1 cellular context compared by ENCODE assay signal in genomic region chr2:55419514-55420243, GRCh38.
TF ChIP-seq lines count a peak whose summit lies in the region.

Gene CCDC88A (minus strand): TSS chr2:55419856. CDS start chr2:55419079, 777 bp downstream.

TF ChIP-seq in HEK293, 187 proteins besides CTCF, POLR2A, EP300 and RAD21 (continued from another document and continues in another):
- no peak for TF ChIP-seq ZNF169 (tag by site-specific recombination; IDR thresholded peaks at IDR 0.05)
- no peak for TF ChIP-seq ZNF544 (tag by site-specific recombination; IDR thresholded peaks at IDR 0.05)
- TF ChIP-seq ZNF521 (tag by site-specific recombination; IDR thresholded peaks at IDR 0.05): no peak
- no peak for TF ChIP-seq ZNF704 (tag by site-specific recombination; IDR thresholded peaks at IDR 0.05)
- peak; percentile 72 for TF ChIP-seq ZNF398 (tag by site-specific recombination; IDR thresholded peaks at IDR 0.05)
- TF ChIP-seq ZNF654 (tag by site-specific recombination; IDR thresholded peaks at IDR 0.05; ENCODE audit: low read depth): no peak
- TF ChIP-seq KLF9 (tag by site-specific recombination; IDR thresholded peaks at IDR 0.05; ENCODE audit: low read depth): peak; percentile 93
- TF ChIP-seq GLI2 (tag by site-specific recombination; IDR thresholded peaks at IDR 0.05; ENCODE audit: borderline replicate concordance, low read depth): no peak
- TF ChIP-seq ZNF394 (tag by site-specific recombination; IDR thresholded peaks at IDR 0.05; ENCODE audit: borderline replicate concordance): peak; percentile 99
- TF ChIP-seq REPIN1 (tag by site-specific recombination; IDR thresholded peaks at IDR 0.05; ENCODE audit: low read depth): peak; percentile 65; the same call in 1 of the 2 replicates
- TF ChIP-seq ZNF423 (tag by site-specific recombination; IDR thresholded peaks at IDR 0.05): no peak; the same call in 1 of the 2 replicates
- no peak for TF ChIP-seq ZNF670 (tag by site-specific recombination; IDR thresholded peaks at IDR 0.05; ENCODE audit: low read depth)
- peak; percentile 70; the same call in 1 of the 2 replicates for TF ChIP-seq ZNF600 (tag by site-specific recombination; IDR thresholded peaks at IDR 0.05)
- TF ChIP-seq PRDM6 (tag by site-specific recombination; IDR thresholded peaks at IDR 0.05): peak; percentile 13; the same call in 1 of the 2 replicates
- no peak for TF ChIP-seq ZNF157 (tag by site-specific recombination; IDR thresholded peaks at IDR 0.05)
- TF ChIP-seq ZNF560 (tag by site-specific recombination; IDR thresholded peaks at IDR 0.05; ENCODE audit: borderline replicate concordance): no peak; the same call in 1 of the 2 replicates
- TF ChIP-seq ZNF837 (tag by site-specific recombination; IDR thresholded peaks at IDR 0.05): no peak
- peak; percentile 96 for TF ChIP-seq SP3 (tag by site-specific recombination; IDR thresholded peaks at IDR 0.05)
- no peak for TF ChIP-seq ZNF416 (tag by site-specific recombination; IDR thresholded peaks at IDR 0.05)
- no peak for TF ChIP-seq ZNF202 (tag by site-specific recombination; IDR thresholded peaks at IDR 0.05; ENCODE audit: borderline replicate concordance)
- TF ChIP-seq ZNF174 (tag by site-specific recombination; IDR thresholded peaks at IDR 0.05): no peak
- TF ChIP-seq ZNF488 (tag by site-specific recombination; IDR thresholded peaks at IDR 0.05): no peak
- peak; percentile 89 for TF ChIP-seq ZSCAN23 (tag by site-specific recombination; IDR thresholded peaks at IDR 0.05)
- no peak for TF ChIP-seq ZNF549 (tag by site-specific recombination; IDR thresholded peaks at IDR 0.05)
- TF ChIP-seq ZNF558 (tag by site-specific recombination; IDR thresholded peaks at IDR 0.05): no peak
- TF ChIP-seq GFI1B (tag by site-specific recombination; IDR thresholded peaks at IDR 0.05): 0 out of 2 replicates have a peak, but pooled peaks have one; percentile 18
- TF ChIP-seq ZNF366 (tag by site-specific recombination; conservative IDR thresholded peaks at IDR 0.05): peak; percentile 61; the same call in 1 of the 2 replicates
- peak; percentile 70 for TF ChIP-seq WT1 (tag by site-specific recombination; IDR thresholded peaks at IDR 0.05)
- TF ChIP-seq ZNF37A (tag by site-specific recombination; IDR thresholded peaks at IDR 0.05): no peak
- peak; percentile 82 for TF ChIP-seq TSHZ1 (tag by site-specific recombination; IDR thresholded peaks at IDR 0.05; ENCODE audit: borderline replicate concordance)
- peak; percentile 76 for TF ChIP-seq ZNF18 (tag by site-specific recombination; IDR thresholded peaks at IDR 0.05)
- TF ChIP-seq SETDB1 (IDR thresholded peaks at IDR 0.05; ENCODE audit: insufficient read length, low read length): no peak
- TF ChIP-seq ZNF776 (tag by site-specific recombination; IDR thresholded peaks at IDR 0.05; ENCODE audit: borderline replicate concordance): no peak
- peak; percentile 91; the same call in 1 of the 2 replicates for TF ChIP-seq ZNF785 (tag by site-specific recombination; IDR thresholded peaks at IDR 0.05)
- peak; percentile 97 for TF ChIP-seq OVOL3 (tag by site-specific recombination; IDR thresholded peaks at IDR 0.05)
- no peak for TF ChIP-seq HOXA7 (CRISPR knock-in tag; IDR thresholded peaks at IDR 0.05; ENCODE audit: borderline replicate concordance)
- TF ChIP-seq ZBTB10 (tag by site-specific recombination; IDR thresholded peaks at IDR 0.05): peak; percentile 90
- TF ChIP-seq ZNF211 (tag by site-specific recombination; IDR thresholded peaks at IDR 0.05; ENCODE audit: low read depth): no peak
- TF ChIP-seq ZBTB11 (tag by site-specific recombination; conservative IDR thresholded peaks at IDR 0.05; ENCODE audit: low read depth): peak; percentile 49; the same call in 1 of the 2 replicates
- 0 out of 2 replicates have a peak, but pooled peaks have one; percentile 37 for TF ChIP-seq AEBP2 (tag by site-specific recombination; IDR thresholded peaks at IDR 0.05; ENCODE audit: borderline replicate concordance)
- TF ChIP-seq YY1 (tag by site-specific recombination; IDR thresholded peaks at IDR 0.05): peak; percentile 82
- peak; percentile 92 for TF ChIP-seq SP7 (tag by site-specific recombination; IDR thresholded peaks at IDR 0.05)
- no peak for TF ChIP-seq ZFP41 (tag by site-specific recombination; IDR thresholded peaks at IDR 0.05; ENCODE audit: borderline replicate concordance)
- TF ChIP-seq ZFP37 (tag by site-specific recombination; IDR thresholded peaks at IDR 0.05): peak; percentile 91
- TF ChIP-seq KLF1 (tag by site-specific recombination; IDR thresholded peaks at IDR 0.05): peak; percentile 88
- TF ChIP-seq ZNF548 (tag by site-specific recombination; IDR thresholded peaks at IDR 0.05): no peak
- peak; percentile 89 for TF ChIP-seq ZNF184 (tag by site-specific recombination; IDR thresholded peaks at IDR 0.05)
